7 cellular contexts compared by ENCODE assay signal in the genomic region with DNA sequence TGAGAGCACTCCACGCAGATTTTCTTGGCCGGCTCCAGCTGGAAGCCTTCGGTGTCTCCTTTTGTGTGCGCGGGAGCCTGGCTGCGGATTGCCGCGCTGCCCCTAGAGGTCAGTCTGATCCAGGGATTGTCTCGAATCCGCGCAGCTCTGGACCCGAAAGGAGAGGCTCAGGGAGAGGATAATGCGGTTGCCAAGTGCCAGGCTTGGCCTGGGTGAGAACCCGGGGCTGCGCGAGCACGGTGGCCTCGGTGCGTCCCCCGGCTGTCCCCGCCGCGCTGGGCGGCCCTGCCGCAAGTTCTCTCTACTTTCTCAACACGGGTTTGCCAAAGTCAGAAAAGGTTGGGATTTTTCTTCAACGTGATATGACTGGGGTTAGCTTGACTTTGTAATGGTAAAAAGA.
A peak's percentile ranks its signal among the peaks of the same experiment; 100 is the strongest.
DNase-seq lines count a peak whose midpoint lies in the region; ATAC-seq and TF ChIP-seq lines count a peak whose summit lies in the region.

No MANE protein-coding gene starts in this region.

- H3K36me3 ChIP-seq in neural progenitor cell = no peaks in the 10 kb centered on the region

- H3K9ac ChIP-seq in neural progenitor cell = no peak overlapping the region

- H2AFZ ChIP-seq in neural progenitor cell (replicated peaks) = peak overlapping the region; percentile 91

- peak; percentile 86 for TF ChIP-seq CTCF in neural progenitor cell (IDR thresholded peaks at IDR 0.05)

- no peaks in the 10 kb centered on the region for H3K4me1 ChIP-seq in neural progenitor cell

- no peaks in the 10 kb centered on the region for H3K36me3 Mint-ChIP-seq in neural progenitor cell

- DNase-seq in ELF-1 (ENCODE audit: low read depth, low spot score) (peak; percentile 89), Kasumi-1 (lab: John Stamatoyannopoulos, UW) (peak; percentile 15 to 25), SHP77 treated with DMSO at 0.1 percent for 48 hours (lab: John Stamatoyannopoulos, UW) (peak; percentile 50), fibroblast of gingiva (ENCODE audit: low read depth) (peak; percentile 8), neural progenitor cell (ENCODE audit: low spot score) (peak; percentile 94)

- no peak overlapping the region for H3K4me3 Mint-ChIP-seq in neural progenitor cell

- no peak overlapping the region for H3K27ac ChIP-seq in neural progenitor cell

- H3K9me3 ChIP-seq in neural progenitor cell (ENCODE audit: low read depth) = no peaks in the 10 kb centered on the region

- peaks cover 2% of the 10 kb centered on the region for H3K4me1 Mint-ChIP-seq in neural progenitor cell

- H3K27me3 Mint-ChIP-seq in neural progenitor cell (ENCODE audit: insufficient read depth, low read depth) = peaks cover 4% of the 10 kb centered on the region

- H3K4me3 ChIP-seq in neural progenitor cell = no peak overlapping the region

- H3K79me2 ChIP-seq in neural progenitor cell (ENCODE audit: low read depth) = no peaks in the 10 kb centered on the region

- no peaks in the 10 kb centered on the region for H4K20me1 ChIP-seq in neural progenitor cell (ENCODE audit: low read depth)

- ATAC-seq in HG02840 (IDR thresholded peaks at IDR 0.05; ENCODE audit: low FRiP score, unreplicated experiment) (no peak), HG02610 (IDR thresholded peaks at IDR 0.05; ENCODE audit: unreplicated experiment) (no peak)

- H3K4me2 ChIP-seq in neural progenitor cell = peak overlapping the region; percentile 52

- peaks cover 8% of the 10 kb centered on the region for H3K9me3 Mint-ChIP-seq in neural progenitor cell

- H3K27me3 ChIP-seq in neural progenitor cell = peaks cover 18% of the 10 kb centered on the region

- no peak overlapping the region for H3K27ac Mint-ChIP-seq in neural progenitor cell

- no peaks in the 10 kb centered on the region for H3F3A ChIP-seq in neural progenitor cell (ENCODE audit: low read depth)

Comparison
In these comparisons a context has a peak if more than half of its experiments do, and no peak if none do; other contexts are left out.
1. DNase-seq: peak in every context shown above with its lines; median percentile 94 in neural progenitor cell; 89 in ELF-1; 50 in SHP77 treated with DMSO at 0.1 percent for 48 hours; 20 in Kasumi-1; 8 in fibroblast of gingiva.